In genomic region chr1:42456754-42457089, GRCh38 we compare ENCODE assay signal across 8 cellular contexts. TPM values are rescaled to one million over a fixed set of nuclear protein-coding genes. Genes with fewer than 3 reads are reported as not detected.
DNase-seq lines count a peak whose midpoint lies in the region; ATAC-seq lines count a peak whose summit lies in the region.

No MANE protein-coding gene starts in this region.

- H3K79me2 ChIP-seq in GM23248 (ENCODE audit: insufficient read depth): peaks cover 15% of the 10 kb centered on the region

- peak overlapping the region; percentile 92 for H3K4me3 Mint-ChIP-seq in T-helper 17 cell

- H3K4me3 ChIP-seq in GM08714 (ENCODE audit: low read length) (peak overlapping the region; percentile 77), GM23248 (peak overlapping the region; percentile 91)

- no peaks in the 10 kb centered on the region for H4K20me1 ChIP-seq in GM23248 (ENCODE audit: insufficient read depth)

- H3K9me2 ChIP-seq in GM23248 (ENCODE audit: insufficient read depth): no peaks in the 10 kb centered on the region

- peak overlapping the region; percentile 92 for H3K9ac ChIP-seq in GM23248

- peak overlapping the region; percentile 98 for H2AFZ ChIP-seq in GM23248

- H3K9me3 ChIP-seq in GM23248 (ENCODE audit: low read depth) (no peaks in the 10 kb centered on the region), T-helper 17 cell (ENCODE audit: control insufficient read depth, low read length, poor library complexity, severe bottlenecking) (no peaks in the 10 kb centered on the region)

- H3K36me3 Mint-ChIP-seq in T-helper 17 cell (ENCODE audit: low read depth): peaks cover 14% of the 10 kb centered on the region

- H3K27me3 Mint-ChIP-seq in T-helper 17 cell: no peaks in the 10 kb centered on the region

- peak; percentile 80 for DNase-seq in GM23248
- DNase-seq in Kasumi-1 (lab: John Stamatoyannopoulos, UW): peak; percentile 56 to 59
- DNase-seq in T-helper 17 cell: peak; percentile 38 to 51 (median 47)
- DNase-seq in T47D (ENCODE audit: low read depth in 1 of 2, low spot score in 1 of 2): peak; percentile 27 to 57
- peak; percentile 67 for DNase-seq in iris pigment epithelial cell (ENCODE audit: low read depth)
- peak; percentile 69 for DNase-seq in stimulated activated CD4-positive, alpha-beta T cell treated with anti-CD3 and anti-CD28 coated beads, Interleukin-15, amount 100 ng/mL, for 24 hours
- DNase-seq in cerebellar nuclear complex (lab: John Stamatoyannopoulos, UW): no peak

- peaks cover 10% of the 10 kb centered on the region for H3K4me1 ChIP-seq in GM23248 (ENCODE audit: insufficient read depth)

- peaks cover 32% of the 10 kb centered on the region for H3K4me1 Mint-ChIP-seq in T-helper 17 cell

- peak overlapping the region; percentile 97 for H3K27ac Mint-ChIP-seq in T-helper 17 cell

- peaks cover 13% of the 10 kb centered on the region for H3K36me3 ChIP-seq in GM23248 (ENCODE audit: low read depth)

- peak; percentile 59 for ATAC-seq in T-helper 17 cell

- H3F3A ChIP-seq in GM23248 (ENCODE audit: insufficient read depth): peaks cover 21% of the 10 kb centered on the region; the same call in 1 of the 2 replicates

- H3K4me2 ChIP-seq in GM23248 (ENCODE audit: unreplicated experiment): peak overlapping the region; percentile 80

- in situ Hi-C loops in GM23248 (cut with MboI) (no loop called here), T47D (cut with HindIII; ENCODE audit: low pct_unique_long_range_greater_than_20kb, low sequenced_read_pairs) (no loop called here)

- H3K27me3 ChIP-seq in GM23248 (replicated peaks; ENCODE audit: insufficient read depth): no peaks in the 10 kb centered on the region

- H3K27ac ChIP-seq in GM23248: peak overlapping the region; percentile 65

- WGBS in GM23248 (ENCODE audit: low coverage in 1 of 2, low lambda C conversion rate in 2 of 2, missing lambda C conversion rate in 2 of 2), 2 experiments: 4 to 5% methylated on average over 18 to 23 of the region's 23 CpGs

RNA-seq across cellular contexts. Expression of gene PPCS, which starts 0.4 kb away (rescaled TPM):
- total RNA-seq in GM23248 (2014; rRNA removed; shearing (Covaris generic)): 37.3 and 66.8 TPM in 2 replicates
- 100 and 106 TPM in 2 replicates for polyA plus RNA-seq in GM23248 (2016; fragmentation: Nextera tagmentation; extraction: Ambion mirVana)
- 10 to 100 TPM; 42.9 to 45.3 TPM for total RNA-seq in T-helper 17 cell

RNA-seq across cellular contexts. Expression of gene ZMYND12, which starts 0.9 kb away (rescaled TPM):
- total RNA-seq in GM23248 (2014; rRNA removed; shearing (Covaris generic)): 0.13 and 3.2 TPM in 2 replicates
- polyA plus RNA-seq in GM23248 (2016; fragmentation: Nextera tagmentation; extraction: Ambion mirVana): 0.68 and 1.4 TPM in 2 replicates
- total RNA-seq in T-helper 17 cell: 1 to 10 TPM in 1 of 2 donors, under 1 TPM in 1; 0.68 to 1.6 TPM

RNA-seq across cellular contexts. Expression of gene CCDC30, which starts 6.4 kb away (rescaled TPM):
- 0.13 and 0.65 TPM in 2 replicates for total RNA-seq in GM23248 (2014; rRNA removed; shearing (Covaris generic))
- polyA plus RNA-seq in GM23248 (2016; fragmentation: Nextera tagmentation; extraction: Ambion mirVana): 1.2 and 1.6 TPM in 2 replicates
- 1 to 10 TPM; 2.9 to 3.9 TPM for total RNA-seq in T-helper 17 cell

Comparison
In these comparisons a context has a peak if more than half of its experiments do, and no peak if none do; other contexts are left out.
1. DNase-seq: peak in GM23248 (single experiment), Kasumi-1 (2 of 2), T-helper 17 cell (3 of 3), T47D (2 of 2), iris pigment epithelial cell (single experiment) and stimulated activated CD4-positive, alpha-beta T cell treated with anti-CD3 and anti-CD28 coated beads, Interleukin-15, amount 100 ng/mL, for 24 hours (single experiment); none in cerebellar nuclear complex (0 of 2).